ENCODE assay signal across 18 cellular contexts in genomic region chr6:166375013-166375412, GRCh38. TPM values are rescaled to one million over a fixed set of nuclear protein-coding genes. Genes with fewer than 3 reads are reported as not detected.
DNase-seq lines count a peak whose midpoint lies in the region; ATAC-seq, FAIRE-seq and TF ChIP-seq lines count a peak whose summit lies in the region.
"Had no signal": no experiment of that assay in that cellular context is flagged by ENCODE, and none has a peak within 500 bp of the region (broad histone marks: within the 10 kb centered on the region; RNA-seq: fewer than 3 reads in every experiment).

No MANE protein-coding gene starts in this region.

- H4K91ac ChIP-seq in H1 (replicated peaks; ENCODE audit: insufficient read length, low read length) = no peak overlapping the region

- TF ChIP-seq CTCF in activated CD8-positive, alpha-beta T cell treated with anti-CD3 and anti-CD28 coated beads for 36 hours (IDR thresholded peaks at IDR 0.05) = no peak
- TF ChIP-seq CTCF in H1 (IDR thresholded peaks at IDR 0.05; ENCODE audit: control extremely low read depth in 1 of 3, insufficient read depth in 1 of 3, low read depth in 1 of 3, low read length in 3 of 3) = no peak
- no peak for TF ChIP-seq CTCF in heart right ventricle (IDR thresholded peaks at IDR 0.05)

- no peak overlapping the region for H2BK20ac ChIP-seq in H1 (ENCODE audit: low read length)

- no peak overlapping the region for H4K5ac ChIP-seq in H1 (ENCODE audit: insufficient read length, low read depth, low read length)

- H3K27me3 Mint-ChIP-seq in activated CD8-positive, alpha-beta T cell treated with anti-CD3 and anti-CD28 coated beads for 36 hours = no peaks in the 10 kb centered on the region
- no peaks in the 10 kb centered on the region for H3K27me3 Mint-ChIP-seq in activated CD8-positive, alpha-beta T cell treated with anti-CD3 and anti-CD28 coated beads, Interleukin-2, amount 10 ng/mL, durations not matched to agents 7 days and 5 days (ENCODE audit: low read depth)
- H3K27me3 Mint-ChIP-seq: CD4-positive, alpha-beta memory T cell had no signal

- no peak overlapping the region for H3K4me3 Mint-ChIP-seq in activated CD8-positive, alpha-beta T cell treated with anti-CD3 and anti-CD28 coated beads for 36 hours
- H3K4me3 Mint-ChIP-seq in activated CD8-positive, alpha-beta T cell treated with anti-CD3 and anti-CD28 coated beads, Interleukin-2, amount 10 ng/mL, durations not matched to agents 7 days and 5 days = no peak overlapping the region
- H3K4me3 Mint-ChIP-seq: CD4-positive, alpha-beta memory T cell had no signal

- no peak overlapping the region for H3K27ac Mint-ChIP-seq in activated CD8-positive, alpha-beta T cell treated with anti-CD3 and anti-CD28 coated beads for 36 hours
- H3K27ac Mint-ChIP-seq in activated CD8-positive, alpha-beta T cell treated with anti-CD3 and anti-CD28 coated beads, Interleukin-2, amount 10 ng/mL, durations not matched to agents 7 days and 5 days = no peak overlapping the region

- H3K9me3 Mint-ChIP-seq in activated CD8-positive, alpha-beta T cell treated with anti-CD3 and anti-CD28 coated beads for 36 hours = no peaks in the 10 kb centered on the region
- H3K9me3 Mint-ChIP-seq in activated CD8-positive, alpha-beta T cell treated with anti-CD3 and anti-CD28 coated beads, Interleukin-2, amount 10 ng/mL, durations not matched to agents 7 days and 5 days (ENCODE audit: insufficient read depth) = no peaks in the 10 kb centered on the region
- H3K9me3 Mint-ChIP-seq: CD4-positive, alpha-beta memory T cell had no signal

- H3K79me2 ChIP-seq in H1 (ENCODE audit: control insufficient read depth in 1 of 2, insufficient read depth in 2 of 2, low read length in 2 of 2) = no peaks in the 10 kb centered on the region

- TF ChIP-seq EP300 in H1 (IDR thresholded peaks at IDR 0.05; ENCODE audit: borderline replicate concordance in 1 of 2, low read depth in 2 of 2, low read length in 2 of 2) = no peak

- peak overlapping the region; percentile 29; the same call in 1 of the 2 replicates for H2BK12ac ChIP-seq in H1 (ENCODE audit: low read depth, low read length)

- H4K8ac ChIP-seq in H1 (ENCODE audit: extremely low read depth, insufficient read depth, low read length) = no peak overlapping the region

- H2AFZ ChIP-seq in H1 (ENCODE audit: low read length) = no peak overlapping the region

- WGBS in H1 (ENCODE audit: extremely low coverage in 1 of 2, insufficient coverage in 1 of 2, insufficient read length in 1 of 2, insufficient replicate concordance in 2 of 2, low coverage in 1 of 2, low lambda C conversion rate in 2 of 2, missing lambda C conversion rate in 1 of 2), 2 experiments = 95% methylated on average over 1 of the region's 1 CpG; no CpG with 5 or more reads in 1 of the 2 experiments
- 95 to 100% methylated on average over 1 of the region's 1 CpG for WGBS in heart right ventricle, 2 donors

- H3K36me3 Mint-ChIP-seq in activated CD8-positive, alpha-beta T cell treated with anti-CD3 and anti-CD28 coated beads for 36 hours (ENCODE audit: low read depth) = no peaks in the 10 kb centered on the region
- no peaks in the 10 kb centered on the region for H3K36me3 Mint-ChIP-seq in activated CD8-positive, alpha-beta T cell treated with anti-CD3 and anti-CD28 coated beads, Interleukin-2, amount 10 ng/mL, durations not matched to agents 7 days and 5 days (ENCODE audit: low read depth)

- intact Hi-C loops in activated CD8-positive, alpha-beta T cell treated with anti-CD3 and anti-CD28 coated beads for 36 hours (cut with micrococcal nuclease) = no loop called here
- intact Hi-C loops in heart right ventricle (cut with DNase I) = no loop called here

- H3K56ac ChIP-seq in H1 (replicated peaks; ENCODE audit: insufficient read length, low read depth, low read length) = no peak overlapping the region

- 0 out of 2 replicates have a peak overlapping the region, but pooled peaks have one; percentile 26 for H2AK5ac ChIP-seq in H1 (ENCODE audit: low read depth, low read length)

- peak overlapping the region; percentile 67; the same call in 1 of the 2 replicates for H2BK5ac ChIP-seq in H1 (ENCODE audit: low read depth, low read length)

- H3K36me3 ChIP-seq in H1 (ENCODE audit: control insufficient read depth in 2 of 4, insufficient read depth in 4 of 4, low read length in 3 of 4) = no peaks in the 10 kb centered on the region
- peaks cover 0 to 7% (median 0%) of the 10 kb centered on the region in 9 donors for H3K36me3 ChIP-seq in heart right ventricle

- FAIRE-seq in H1 (lab: Jason Lieb, UNC) = no peak
- FAIRE-seq in HTR-8/SVneo (lab: Jason Lieb, UNC) = no peak
- FAIRE-seq: G401.6, GM18507 had no signal

- H3K23ac ChIP-seq in H1 (ENCODE audit: insufficient read length) = no peak overlapping the region

- H3K4me1 ChIP-seq in H1 (replicated peaks in 1 of 4; ENCODE audit: control insufficient read depth in 3 of 4, insufficient read depth in 4 of 4, low read length in 3 of 4) (no peaks in the 10 kb centered on the region; a peak in 1 of 7 replicates), heart right ventricle (peaks cover 0 to 64% (median 23%) of the 10 kb centered on the region in 9 donors)

- no peak for TF ChIP-seq RAD21 in H1 (IDR thresholded peaks at IDR 0.05 in 1 of 2, conservative IDR thresholded peaks at IDR 0.05 in 1 of 2; ENCODE audit: low read depth in 2 of 2, low read length in 2 of 2)

- DNase-seq in activated CD8-positive, alpha-beta T cell treated with anti-CD3 and anti-CD28 coated beads for 36 hours = no peak
- no peak for DNase-seq in activated CD8-positive, alpha-beta T cell treated with anti-CD3 and anti-CD28 coated beads, Interleukin-2, amount 10 ng/mL, durations not matched to agents 7 days and 5 days
- peak; percentile 57 for DNase-seq in SW480 (ENCODE audit: low spot score)
- no peak for DNase-seq in H1 (ENCODE audit: low read depth in 1 of 2, low spot score in 2 of 2)
- DNase-seq in stimulated activated naive CD8-positive, alpha-beta T cell treated with anti-CD3 and anti-CD28 coated beads, Interleukin-15, Interleukin-2, amounts not matched to agents 100 U/mL and 50 U/mL, for 24 hours = no peak
- no peak for DNase-seq in HTR-8/SVneo (ENCODE audit: insufficient read length, low spot score)
- DNase-seq in heart right ventricle = no peak
- DNase-seq in cerebellar cortex (ENCODE audit: low spot score) = no peak
- DNase-seq: Calu3; CD4-positive, alpha-beta memory T cell; DND-41; NCI-H1436; NCI-H2029; NCI-H748 treated with DMSO at 0.1 percent for 48 hours; OCI-M1; SHP77 treated with DMSO at 0.1 percent for 48 hours had no signal

- H3K14ac ChIP-seq in H1 (ENCODE audit: insufficient read length) = no peak overlapping the region

- H3K27me3 ChIP-seq in H1 (replicated peaks in 1 of 4; ENCODE audit: control insufficient read depth in 3 of 4, extremely low read depth in 1 of 4, insufficient read depth in 3 of 4, low read length in 3 of 4) (no peaks in the 10 kb centered on the region), heart right ventricle (no peaks in the 10 kb centered on the region)

- no peak overlapping the region for H3K4me2 ChIP-seq in H1 (ENCODE audit: insufficient read depth in 1 of 2, low read depth in 2 of 2, low read length in 2 of 2)

- no peak overlapping the region for H2BK120ac ChIP-seq in H1 (replicated peaks; ENCODE audit: low read depth, low read length)

- peak; percentile 58 for ATAC-seq in activated CD8-positive, alpha-beta T cell treated with anti-CD3 and anti-CD28 coated beads for 36 hours
- no peak for ATAC-seq in activated CD8-positive, alpha-beta T cell treated with anti-CD3 and anti-CD28 coated beads, Interleukin-2, amount 10 ng/mL, durations not matched to agents 7 days and 5 days
- ATAC-seq in stimulated activated naive CD8-positive, alpha-beta T cell treated with anti-CD3 and anti-CD28 coated beads, Interleukin-15, Interleukin-2, amounts not matched to agents 100 U/mL and 50 U/mL, for 24 hours = peak; percentile 49
- no peak for ATAC-seq in heart right ventricle

- H3K27ac ChIP-seq in H1 (ENCODE audit: low read depth, low read length) = no peak overlapping the region
- H3K27ac ChIP-seq in heart right ventricle = no peak overlapping the region

- H3K79me1 ChIP-seq in H1 (ENCODE audit: low read depth, low read length) = no peaks in the 10 kb centered on the region; the same call in 1 of the 2 replicates

- no peaks in the 10 kb centered on the region for H3K23me2 ChIP-seq in H1 (ENCODE audit: low read depth, low read length)

- H3K4ac ChIP-seq in H1 (replicated peaks; ENCODE audit: insufficient read length, low read depth, low read length) = no peak overlapping the region

- no peak overlapping the region for H3K9ac ChIP-seq in H1 (replicated peaks in 1 of 4; ENCODE audit: extremely low read depth in 1 of 4, low read depth in 3 of 4, low read length in 3 of 4)

- H3K4me3 ChIP-seq in H1 (ENCODE audit: extremely low read depth in 1 of 4, insufficient read depth in 2 of 4, low read depth in 3 of 4, low read length in 4 of 4) (no peak overlapping the region), heart right ventricle (no peak overlapping the region)

- no peak for TF ChIP-seq POLR2A in H1 (IDR thresholded peaks at IDR 0.05; ENCODE audit: control extremely low read depth in 1 of 2, low read depth in 2 of 2, low read length in 2 of 2)

- H3K9me3 ChIP-seq in H1 (ENCODE audit: insufficient read depth in 2 of 2, low read depth in 1 of 2, low read length in 1 of 2) (no peaks in the 10 kb centered on the region), heart right ventricle (no peaks in the 10 kb centered on the region)

- POLR2A ChIA-PET in activated CD8-positive, alpha-beta T cell treated with anti-CD3 and anti-CD28 coated beads for 36 hours (lab: Charles Lee) = no interaction called here
- POLR2A ChIA-PET in activated CD8-positive, alpha-beta T cell treated with anti-CD3 and anti-CD28 coated beads, Interleukin-2, amount 10 ng/mL, durations not matched to agents 7 days and 5 days (lab: Charles Lee) = no interaction called here
- POLR2A ChIA-PET in H1 (lab: Charles Lee; ENCODE audit: partially characterized antibody) = interaction anchor here (2.4 kb wide), 1 partner anchor 11 kb away, joined by 7 read pairs; no protein-coding TSS in a partner anchor

- 0 out of 2 replicates have a peak overlapping the region, but pooled peaks have one; percentile 7 for H2BK15ac ChIP-seq in H1 (ENCODE audit: low read length)

- no peak overlapping the region for H3K18ac ChIP-seq in H1 (ENCODE audit: extremely low read depth, low read length)

- H3K4me1 Mint-ChIP-seq in activated CD8-positive, alpha-beta T cell treated with anti-CD3 and anti-CD28 coated beads for 36 hours (ENCODE audit: low read depth) = peaks cover 9% of the 10 kb centered on the region
- no peaks in the 10 kb centered on the region for H3K4me1 Mint-ChIP-seq in activated CD8-positive, alpha-beta T cell treated with anti-CD3 and anti-CD28 coated beads, Interleukin-2, amount 10 ng/mL, durations not matched to agents 7 days and 5 days (ENCODE audit: low read depth)

- H4K20me1 ChIP-seq in H1 (replicated peaks in 1 of 2; ENCODE audit: control insufficient read depth in 1 of 2, insufficient read depth in 2 of 2, low read length in 2 of 2) = no peaks in the 10 kb centered on the region

- CTCF ChIA-PET in activated CD8-positive, alpha-beta T cell treated with anti-CD3 and anti-CD28 coated beads for 36 hours (lab: Charles Lee) = interaction anchor here (7.5 kb wide), 1 partner anchor 25 kb away, joined by 70 read pairs; no protein-coding TSS in a partner anchor
- CTCF ChIA-PET in activated CD8-positive, alpha-beta T cell treated with anti-CD3 and anti-CD28 coated beads, Interleukin-2, amount 10 ng/mL, durations not matched to agents 7 days and 5 days (lab: Charles Lee) = interaction anchor here (1.7 kb wide), 1 partner anchor 62 kb away, joined by 5 read pairs; no protein-coding TSS in a partner anchor
- CTCF ChIA-PET in H1 (lab: Charles Lee; ENCODE audit: partially characterized antibody) = interaction anchor here (0.6 to 1.1 kb wide), 4 partner anchors 17 to 1090 kb away, joined by 3 to 4 read pairs (median 3); no protein-coding TSS in a partner anchor

RNA-seq across cellular contexts. Expression of gene MPC1, which starts 7.7 kb away (rescaled TPM):
- 10 to 100 TPM; 17.4 to 20.3 TPM for total RNA-seq in activated CD8-positive, alpha-beta T cell treated with anti-CD3 and anti-CD28 coated beads for 36 hours
- 10 to 100 TPM; 32.8 to 36.7 TPM for total RNA-seq in activated CD8-positive, alpha-beta T cell treated with anti-CD3 and anti-CD28 coated beads, Interleukin-2, amount 10 ng/mL, durations not matched to agents 7 days and 5 days
- 12.6 and 15.5 TPM in 2 replicates for total RNA-seq in H1 (2021; fragmentation: NEBNext Ultra II Directional; extraction: Animal tissue kit (Norgen Biotek cat#: 25700))
- polyA plus RNA-seq in H1 (2011; rRNA removed) (7.6 and 10.2 TPM in 2 replicates), heart right ventricle (100 to 1,000 TPM; 358 to 359 TPM)
- 10.5 TPM for polyA plus RNA-seq in H1 (2011; cell fraction: cytosol; rRNA removed)
- 4.1 TPM for polyA plus RNA-seq in H1 (2011; cell fraction: nucleus; rRNA removed)
- 9.4 to 12.2 TPM (median 10.9 TPM) in 4 replicates for polyA plus RNA-seq in H1 (2012, experiment 1 of 2)
- polyA plus RNA-seq in H1 (2012, experiment 2 of 2) = 7.9 TPM
- polyA plus RNA-seq in H1 (2013, experiment 1 of 2) = 20.5 TPM
- polyA plus RNA-seq in H1 (2013, experiment 2 of 2) = 21.8 TPM
- 3.9 and 4.2 TPM in 2 replicates for polyA minus RNA-seq in H1 (2011; rRNA and poly(A)+ RNA removed)
- polyA minus RNA-seq in H1 (2011; cell fraction: cytosol; rRNA and poly(A)+ RNA removed) = 4.4 TPM
- 3.7 TPM for polyA minus RNA-seq in H1 (2011; cell fraction: nucleus; rRNA and poly(A)+ RNA removed)
- total RNA-seq in heart right ventricle = 100 to 1,000 TPM; 276 to 736 (median 588) TPM

RNA-seq across cellular contexts. Expression of gene SFT2D1, which starts 32.7 kb away (rescaled TPM):
- total RNA-seq in activated CD8-positive, alpha-beta T cell treated with anti-CD3 and anti-CD28 coated beads for 36 hours = 10 to 100 TPM; 39.0 to 42.6 TPM
- 10 to 100 TPM; 27.7 to 30.5 TPM for total RNA-seq in activated CD8-positive, alpha-beta T cell treated with anti-CD3 and anti-CD28 coated beads, Interleukin-2, amount 10 ng/mL, durations not matched to agents 7 days and 5 days
- 50.6 and 52.3 TPM in 2 replicates for total RNA-seq in H1 (2021; fragmentation: NEBNext Ultra II Directional; extraction: Animal tissue kit (Norgen Biotek cat#: 25700))
- polyA plus RNA-seq in H1 (2011; rRNA removed) (67.8 and 76.1 TPM in 2 replicates), heart right ventricle (10 to 100 TPM; 35.9 to 43.6 TPM)
- 63.0 TPM for polyA plus RNA-seq in H1 (2011; cell fraction: cytosol; rRNA removed)
- 23.3 TPM for polyA plus RNA-seq in H1 (2011; cell fraction: nucleus; rRNA removed)
- polyA plus RNA-seq in H1 (2012, experiment 1 of 2) = 41.5 to 56.7 TPM (median 45.1 TPM) in 4 replicates
- polyA plus RNA-seq in H1 (2012, experiment 2 of 2) = 31.3 TPM
- polyA plus RNA-seq in H1 (2013, experiment 1 of 2) = 81.1 TPM
- polyA plus RNA-seq in H1 (2013, experiment 2 of 2) = 100 TPM
- polyA minus RNA-seq in H1 (2011; rRNA and poly(A)+ RNA removed) = 27.1 and 29.1 TPM in 2 replicates
- 12.5 TPM for polyA minus RNA-seq in H1 (2011; cell fraction: cytosol; rRNA and poly(A)+ RNA removed)
- polyA minus RNA-seq in H1 (2011; cell fraction: nucleus; rRNA and poly(A)+ RNA removed) = 30.6 TPM
- 10 to 100 TPM; 15.6 to 28.1 (median 21.4) TPM for total RNA-seq in heart right ventricle

Comparison
In these comparisons a context has a peak if more than half of its experiments do, and no peak if none do; other contexts are left out.
1. ATAC-seq: peak in activated CD8-positive, alpha-beta T cell treated with anti-CD3 and anti-CD28 coated beads for 36 hours (single experiment) and stimulated activated naive CD8-positive, alpha-beta T cell treated with anti-CD3 and anti-CD28 coated beads, Interleukin-15, Interleukin-2, amounts not matched to agents 100 U/mL and 50 U/mL, for 24 hours (single experiment); none in activated CD8-positive, alpha-beta T cell treated with anti-CD3 and anti-CD28 coated beads, Interleukin-2, amount 10 ng/mL, durations not matched to agents 7 days and 5 days (single experiment) and heart right ventricle (0 of 8).
2. RNA of gene MPC1, which starts 7.7 kb away (total RNA-seq): 276 to 736 TPM in heart right ventricle; 32.8 to 36.7 TPM in activated CD8-positive, alpha-beta T cell treated with anti-CD3 and anti-CD28 coated beads, Interleukin-2, amount 10 ng/mL, durations not matched to agents 7 days and 5 days, 17.4 to 20.3 TPM in activated CD8-positive, alpha-beta T cell treated with anti-CD3 and anti-CD28 coated beads for 36 hours and 12.6 to 15.5 TPM in H1; every median in the first group is over 4 times any median in the second.